ENCODE assay signal across 9 cellular contexts in genomic region chr5:96870094-96871021, GRCh38. TPM values are rescaled to one million over a fixed set of nuclear protein-coding genes. Genes with fewer than 3 reads are reported as not detected.
DNase-seq lines count a peak whose midpoint lies in the region; ATAC-seq and TF ChIP-seq lines count a peak whose summit lies in the region.
"Had no signal": no experiment of that assay in that cellular context is flagged by ENCODE, and none has a peak within 500 bp of the region (broad histone marks: within the 10 kb centered on the region; RNA-seq: fewer than 3 reads in every experiment).

No MANE protein-coding gene starts in this region.

- CTCF ChIA-PET in naive thymus-derived CD4-positive, alpha-beta T cell (lab: Charles Lee), result interaction anchor here (1.0 to 6.8 kb wide), 22 partner anchors 12 to 298 kb away, joined by 3 to 109 read pairs (median 6); partner anchors contain the start of genes LIX1 and LNPEP

- H3K9me3 ChIP-seq in naive thymus-derived CD4-positive, alpha-beta T cell (ENCODE audit: control insufficient read depth in 2 of 3, low read length in 3 of 3), result no peaks in the 10 kb centered on the region
- no peaks in the 10 kb centered on the region for H3K9me3 ChIP-seq in endodermal cell (ENCODE audit: control insufficient read depth, low read length)
- H3K9me3 ChIP-seq in esophagus squamous epithelium, result no peaks in the 10 kb centered on the region
- H3K9me3 ChIP-seq: A549 had no signal

- peak overlapping the region; percentile 6 to 85 (median 55) for H3K4me3 Mint-ChIP-seq in naive thymus-derived CD4-positive, alpha-beta T cell
- no peak overlapping the region for H3K4me3 Mint-ChIP-seq in endodermal cell

- POLR2A ChIA-PET in naive thymus-derived CD4-positive, alpha-beta T cell (lab: Charles Lee), result interaction anchor here (0.6 to 4.9 kb wide), 14 partner anchors 11 to 92 kb away, joined by 3 to 42 read pairs (median 6); partner anchors contain the start of genes ERAP1 and LNPEP

- H3K27me3 Mint-ChIP-seq in naive thymus-derived CD4-positive, alpha-beta T cell, result peaks cover 0 to 4% (median 0%) of the 10 kb centered on the region in 5 donors
- no peaks in the 10 kb centered on the region for H3K27me3 Mint-ChIP-seq in endodermal cell (ENCODE audit: insufficient read depth)

- TF ChIP-seq CTCF in endodermal cell (conservative IDR thresholded peaks at IDR 0.05), result no peak
- no peak for TF ChIP-seq CTCF in esophagus squamous epithelium (IDR thresholded peaks at IDR 0.05)

- no peak for TF ChIP-seq POLR2A in esophagus squamous epithelium (IDR thresholded peaks at IDR 0.05)

- H3K27ac ChIP-seq in naive thymus-derived CD4-positive, alpha-beta T cell (ENCODE audit: low read depth, low read length), result no peak overlapping the region
- H3K27ac ChIP-seq in endodermal cell (ENCODE audit: low read depth, low read length) (no peak overlapping the region), esophagus squamous epithelium (no peak overlapping the region)
- H3K27ac ChIP-seq: A549 had no signal

- H3K36me3 Mint-ChIP-seq in naive thymus-derived CD4-positive, alpha-beta T cell, result peaks cover 0 to 1% (median 0%) of the 10 kb centered on the region in 5 donors
- H3K36me3 Mint-ChIP-seq in endodermal cell (ENCODE audit: low read depth), result no peaks in the 10 kb centered on the region

- H3K27ac Mint-ChIP-seq in naive thymus-derived CD4-positive, alpha-beta T cell, result peak overlapping the region; percentile 79 to 93 (median 90)
- no peak overlapping the region for H3K27ac Mint-ChIP-seq in endodermal cell

- H3K27me3 ChIP-seq in naive thymus-derived CD4-positive, alpha-beta T cell (ENCODE audit: control insufficient read depth in 2 of 2, insufficient read depth in 2 of 2, low read length in 2 of 2), result no peaks in the 10 kb centered on the region
- no peaks in the 10 kb centered on the region for H3K27me3 ChIP-seq in endodermal cell (ENCODE audit: control insufficient read depth, insufficient read depth, low read length, poor library complexity, severe bottlenecking)
- no peaks in the 10 kb centered on the region for H3K27me3 ChIP-seq in esophagus squamous epithelium

- WGBS in endodermal cell (ENCODE audit: insufficient coverage in 1 of 2, insufficient read length in 1 of 2), 2 experiments, result 46 to 60% methylated on average over 2 to 4 of the region's 4 CpGs
- 32 to 50% methylated on average over 4 of the region's 4 CpGs for WGBS in esophagus squamous epithelium, 2 donors

- intact Hi-C loops in naive thymus-derived CD4-positive, alpha-beta T cell (cut with micrococcal nuclease), result loop anchor here (1.0 to 10.0 kb wide), 3 partner anchors 10 to 1046 kb away; partner anchors contain the start of genes GLRX (in 1 of the 2) and RIOK2 (in 1 of the 2)
- intact Hi-C loops in esophagus squamous epithelium (cut with DNase I), result loop anchor here (5.0 kb wide), 1 partner anchor 292 kb away; no protein-coding TSS in a partner anchor

- no peaks in the 10 kb centered on the region for H3K9me3 Mint-ChIP-seq in naive thymus-derived CD4-positive, alpha-beta T cell
- H3K9me3 Mint-ChIP-seq in endodermal cell, result no peaks in the 10 kb centered on the region

- H3K4me1 Mint-ChIP-seq in naive thymus-derived CD4-positive, alpha-beta T cell, result peaks cover 23 to 64% (median 62%) of the 10 kb centered on the region in 7 donors
- peaks cover 21% of the 10 kb centered on the region for H3K4me1 Mint-ChIP-seq in endodermal cell

- DNase-seq in NK-92 treated with Interleukin-12 subunit alpha and Interleukin-12 subunit beta, amount 100 ng/mL, for 24 hours (lab: John Stamatoyannopoulos, UW), result peak; percentile 33
- DNase-seq in NK-92 (lab: John Stamatoyannopoulos, UW; ENCODE audit: unreplicated experiment) (no peak), NAMALWA (ENCODE audit: low spot score) (peak; percentile 46), endodermal cell (no peak), esophagus squamous epithelium (lab: John Stamatoyannopoulos, UW) (no peak), GM19240 (ENCODE audit: insufficient read length, low spot score) (no peak)
- no peak for DNase-seq in naive thymus-derived CD4-positive, alpha-beta T cell

- H3K9ac ChIP-seq in endodermal cell (ENCODE audit: extremely low read depth, low read length, poor library complexity, severe bottlenecking), result no peak overlapping the region

- no peaks in the 10 kb centered on the region for H3K36me3 ChIP-seq in naive thymus-derived CD4-positive, alpha-beta T cell (ENCODE audit: control insufficient read depth in 2 of 3, insufficient read depth in 3 of 3, low read length in 3 of 3)
- H3K36me3 ChIP-seq in endodermal cell (ENCODE audit: control insufficient read depth, insufficient read depth, low read length), result no peaks in the 10 kb centered on the region
- no peaks in the 10 kb centered on the region for H3K36me3 ChIP-seq in esophagus squamous epithelium

- H3K4me1 ChIP-seq in naive thymus-derived CD4-positive, alpha-beta T cell (ENCODE audit: control insufficient read depth in 2 of 2, insufficient read depth in 2 of 2, low read length in 2 of 2), result peaks cover 0 to 49% of the 10 kb centered on the region in 2 donors
- peaks cover 4% of the 10 kb centered on the region for H3K4me1 ChIP-seq in endodermal cell (ENCODE audit: control insufficient read depth, insufficient read depth, low read length)
- peaks cover 0 to 12% (median 0%) of the 10 kb centered on the region in 3 donors for H3K4me1 ChIP-seq in esophagus squamous epithelium
- H3K4me1 ChIP-seq: A549 had no signal

- H3K4me3 ChIP-seq in naive thymus-derived CD4-positive, alpha-beta T cell (ENCODE audit: low read length), result no peak overlapping the region
- H3K4me3 ChIP-seq in endodermal cell (ENCODE audit: low read length), result no peak overlapping the region
- no peak overlapping the region for H3K4me3 ChIP-seq in esophagus squamous epithelium
- H3K4me3 ChIP-seq: A549 had no signal

- ATAC-seq in HG02588 (IDR thresholded peaks at IDR 0.05; ENCODE audit: unreplicated experiment), result peak; percentile 73
- no peak for ATAC-seq in naive thymus-derived CD4-positive, alpha-beta T cell
- ATAC-seq: A549 had no signal

RNA-seq across cellular contexts. Expression of gene ERAP2, which starts 5.9 kb away (rescaled TPM):
- total RNA-seq in naive thymus-derived CD4-positive, alpha-beta T cell, result 100 to 1,000 TPM in 2 of 5 experiments, 10 to 100 TPM in 3; 42.5 to 158 (median 97.2) TPM
- 100 to 1,000 TPM in 1 of 2 donors, 10 to 100 TPM in 1; 11.1 to 161 TPM for polyA plus RNA-seq in naive thymus-derived CD4-positive, alpha-beta T cell
- not detected for total RNA-seq in endodermal cell
- polyA plus RNA-seq in endodermal cell (2013, experiment 1 of 2), result not detected
- polyA plus RNA-seq in endodermal cell (2013, experiment 2 of 2), result not detected
- total RNA-seq in esophagus squamous epithelium, result 10 to 100 TPM in 3 of 4 donors, 1 to 10 TPM in 1; 5.7 to 20.9 (median 13.7) TPM

Comparison
In these comparisons a context has a peak if more than half of its experiments do, and no peak if none do; other contexts are left out.
1. DNase-seq: peak in NK-92 treated with Interleukin-12 subunit alpha and Interleukin-12 subunit beta, amount 100 ng/mL, for 24 hours (single experiment) and NAMALWA (single experiment); none in NK-92 (single experiment), naive thymus-derived CD4-positive, alpha-beta T cell (0 of 9), endodermal cell (single experiment), esophagus squamous epithelium (single experiment) and GM19240 (single experiment).
2. RNA of gene ERAP2, which starts 5.9 kb away (total RNA-seq): 42.5 to 158 TPM in naive thymus-derived CD4-positive, alpha-beta T cell and 5.7 to 20.9 TPM in esophagus squamous epithelium; not detected in endodermal cell; every median in the first group is over 4 times any median in the second.